In the genomic region with DNA sequence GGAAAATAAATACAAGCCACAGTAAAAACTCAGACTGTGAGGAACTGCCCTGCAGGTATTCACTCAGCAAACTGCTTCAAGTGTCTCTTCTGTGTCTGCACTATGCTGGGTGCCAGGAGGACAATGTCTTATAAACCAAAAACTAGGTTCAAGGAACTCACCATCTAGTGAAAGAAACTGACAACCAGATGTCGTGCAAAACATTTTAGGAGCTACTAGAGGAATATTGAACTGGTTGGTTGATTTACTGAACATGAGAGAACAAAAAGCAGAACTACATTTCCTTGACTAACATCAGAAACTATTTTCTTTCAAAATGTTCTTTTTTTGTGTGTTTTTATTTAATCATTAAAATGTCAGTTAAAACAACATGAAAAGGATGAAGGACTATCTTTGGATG, we compare ENCODE assay signal across 1 cellular context.
TF ChIP-seq lines count a peak whose summit lies in the region.

No MANE protein-coding gene starts in this region.

TF ChIP-seq in WTC11, 78 proteins besides CTCF, POLR2A, EP300 and RAD21 (continued from another document):
- TF ChIP-seq, protein P1, sequence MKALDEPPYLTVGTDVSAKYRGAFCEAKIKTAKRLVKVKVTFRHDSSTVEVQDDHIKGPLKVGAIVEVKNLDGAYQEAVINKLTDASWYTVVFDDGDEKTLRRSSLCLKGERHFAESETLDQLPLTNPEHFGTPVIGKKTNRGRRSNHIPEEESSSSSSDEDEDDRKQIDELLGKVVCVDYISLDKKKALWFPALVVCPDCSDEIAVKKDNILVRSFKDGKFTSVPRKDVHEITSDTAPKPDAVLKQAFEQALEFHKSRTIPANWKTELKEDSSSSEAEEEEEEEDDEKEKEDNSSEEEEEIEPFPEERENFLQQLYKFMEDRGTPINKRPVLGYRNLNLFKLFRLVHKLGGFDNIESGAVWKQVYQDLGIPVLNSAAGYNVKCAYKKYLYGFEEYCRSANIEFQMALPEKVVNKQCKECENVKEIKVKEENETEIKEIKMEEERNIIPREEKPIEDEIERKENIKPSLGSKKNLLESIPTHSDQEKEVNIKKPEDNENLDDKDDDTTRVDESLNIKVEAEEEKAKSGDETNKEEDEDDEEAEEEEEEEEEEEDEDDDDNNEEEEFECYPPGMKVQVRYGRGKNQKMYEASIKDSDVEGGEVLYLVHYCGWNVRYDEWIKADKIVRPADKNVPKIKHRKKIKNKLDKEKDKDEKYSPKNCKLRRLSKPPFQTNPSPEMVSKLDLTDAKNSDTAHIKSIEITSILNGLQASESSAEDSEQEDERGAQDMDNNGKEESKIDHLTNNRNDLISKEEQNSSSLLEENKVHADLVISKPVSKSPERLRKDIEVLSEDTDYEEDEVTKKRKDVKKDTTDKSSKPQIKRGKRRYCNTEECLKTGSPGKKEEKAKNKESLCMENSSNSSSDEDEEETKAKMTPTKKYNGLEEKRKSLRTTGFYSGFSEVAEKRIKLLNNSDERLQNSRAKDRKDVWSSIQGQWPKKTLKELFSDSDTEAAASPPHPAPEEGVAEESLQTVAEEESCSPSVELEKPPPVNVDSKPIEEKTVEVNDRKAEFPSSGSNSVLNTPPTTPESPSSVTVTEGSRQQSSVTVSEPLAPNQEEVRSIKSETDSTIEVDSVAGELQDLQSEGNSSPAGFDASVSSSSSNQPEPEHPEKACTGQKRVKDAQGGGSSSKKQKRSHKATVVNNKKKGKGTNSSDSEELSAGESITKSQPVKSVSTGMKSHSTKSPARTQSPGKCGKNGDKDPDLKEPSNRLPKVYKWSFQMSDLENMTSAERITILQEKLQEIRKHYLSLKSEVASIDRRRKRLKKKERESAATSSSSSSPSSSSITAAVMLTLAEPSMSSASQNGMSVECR (CRISPR knock-in tag; IDR thresholded peaks at IDR 0.05; ENCODE audit: borderline replicate concordance): no peak
- TF ChIP-seq, protein P2, sequence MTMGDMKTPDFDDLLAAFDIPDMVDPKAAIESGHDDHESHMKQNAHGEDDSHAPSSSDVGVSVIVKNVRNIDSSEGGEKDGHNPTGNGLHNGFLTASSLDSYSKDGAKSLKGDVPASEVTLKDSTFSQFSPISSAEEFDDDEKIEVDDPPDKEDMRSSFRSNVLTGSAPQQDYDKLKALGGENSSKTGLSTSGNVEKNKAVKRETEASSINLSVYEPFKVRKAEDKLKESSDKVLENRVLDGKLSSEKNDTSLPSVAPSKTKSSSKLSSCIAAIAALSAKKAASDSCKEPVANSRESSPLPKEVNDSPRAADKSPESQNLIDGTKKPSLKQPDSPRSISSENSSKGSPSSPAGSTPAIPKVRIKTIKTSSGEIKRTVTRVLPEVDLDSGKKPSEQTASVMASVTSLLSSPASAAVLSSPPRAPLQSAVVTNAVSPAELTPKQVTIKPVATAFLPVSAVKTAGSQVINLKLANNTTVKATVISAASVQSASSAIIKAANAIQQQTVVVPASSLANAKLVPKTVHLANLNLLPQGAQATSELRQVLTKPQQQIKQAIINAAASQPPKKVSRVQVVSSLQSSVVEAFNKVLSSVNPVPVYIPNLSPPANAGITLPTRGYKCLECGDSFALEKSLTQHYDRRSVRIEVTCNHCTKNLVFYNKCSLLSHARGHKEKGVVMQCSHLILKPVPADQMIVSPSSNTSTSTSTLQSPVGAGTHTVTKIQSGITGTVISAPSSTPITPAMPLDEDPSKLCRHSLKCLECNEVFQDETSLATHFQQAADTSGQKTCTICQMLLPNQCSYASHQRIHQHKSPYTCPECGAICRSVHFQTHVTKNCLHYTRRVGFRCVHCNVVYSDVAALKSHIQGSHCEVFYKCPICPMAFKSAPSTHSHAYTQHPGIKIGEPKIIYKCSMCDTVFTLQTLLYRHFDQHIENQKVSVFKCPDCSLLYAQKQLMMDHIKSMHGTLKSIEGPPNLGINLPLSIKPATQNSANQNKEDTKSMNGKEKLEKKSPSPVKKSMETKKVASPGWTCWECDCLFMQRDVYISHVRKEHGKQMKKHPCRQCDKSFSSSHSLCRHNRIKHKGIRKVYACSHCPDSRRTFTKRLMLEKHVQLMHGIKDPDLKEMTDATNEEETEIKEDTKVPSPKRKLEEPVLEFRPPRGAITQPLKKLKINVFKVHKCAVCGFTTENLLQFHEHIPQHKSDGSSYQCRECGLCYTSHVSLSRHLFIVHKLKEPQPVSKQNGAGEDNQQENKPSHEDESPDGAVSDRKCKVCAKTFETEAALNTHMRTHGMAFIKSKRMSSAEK (CRISPR knock-in tag; IDR thresholded peaks at IDR 0.05; ENCODE audit: borderline replicate concordance): no peak
- TF ChIP-seq SP1 (CRISPR knock-in tag; conservative IDR thresholded peaks at IDR 0.05): no peak
- TF ChIP-seq NFE2L1 (CRISPR knock-in tag; IDR thresholded peaks at IDR 0.05): no peak
- TF ChIP-seq, protein P3, sequence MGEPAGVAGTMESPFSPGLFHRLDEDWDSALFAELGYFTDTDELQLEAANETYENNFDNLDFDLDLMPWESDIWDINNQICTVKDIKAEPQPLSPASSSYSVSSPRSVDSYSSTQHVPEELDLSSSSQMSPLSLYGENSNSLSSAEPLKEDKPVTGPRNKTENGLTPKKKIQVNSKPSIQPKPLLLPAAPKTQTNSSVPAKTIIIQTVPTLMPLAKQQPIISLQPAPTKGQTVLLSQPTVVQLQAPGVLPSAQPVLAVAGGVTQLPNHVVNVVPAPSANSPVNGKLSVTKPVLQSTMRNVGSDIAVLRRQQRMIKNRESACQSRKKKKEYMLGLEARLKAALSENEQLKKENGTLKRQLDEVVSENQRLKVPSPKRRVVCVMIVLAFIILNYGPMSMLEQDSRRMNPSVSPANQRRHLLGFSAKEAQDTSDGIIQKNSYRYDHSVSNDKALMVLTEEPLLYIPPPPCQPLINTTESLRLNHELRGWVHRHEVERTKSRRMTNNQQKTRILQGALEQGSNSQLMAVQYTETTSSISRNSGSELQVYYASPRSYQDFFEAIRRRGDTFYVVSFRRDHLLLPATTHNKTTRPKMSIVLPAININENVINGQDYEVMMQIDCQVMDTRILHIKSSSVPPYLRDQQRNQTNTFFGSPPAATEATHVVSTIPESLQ (CRISPR knock-in tag; IDR thresholded peaks at IDR 0.05): no peak
- no peak for TF ChIP-seq ZNF219 (CRISPR knock-in tag; IDR thresholded peaks at IDR 0.05; ENCODE audit: borderline replicate concordance)
- TF ChIP-seq MYBL2 (CRISPR knock-in tag; IDR thresholded peaks at IDR 0.05): no peak
- no peak for TF ChIP-seq TEAD1 (CRISPR knock-in tag; IDR thresholded peaks at IDR 0.05)
- TF ChIP-seq ZNF396 (CRISPR knock-in tag; IDR thresholded peaks at IDR 0.05; ENCODE audit: borderline replicate concordance): no peak
TF ChIP-seq in WTC11: peak in this region for 0.
